ENCODE assay signal across 1 cellular context in the genomic region with DNA sequence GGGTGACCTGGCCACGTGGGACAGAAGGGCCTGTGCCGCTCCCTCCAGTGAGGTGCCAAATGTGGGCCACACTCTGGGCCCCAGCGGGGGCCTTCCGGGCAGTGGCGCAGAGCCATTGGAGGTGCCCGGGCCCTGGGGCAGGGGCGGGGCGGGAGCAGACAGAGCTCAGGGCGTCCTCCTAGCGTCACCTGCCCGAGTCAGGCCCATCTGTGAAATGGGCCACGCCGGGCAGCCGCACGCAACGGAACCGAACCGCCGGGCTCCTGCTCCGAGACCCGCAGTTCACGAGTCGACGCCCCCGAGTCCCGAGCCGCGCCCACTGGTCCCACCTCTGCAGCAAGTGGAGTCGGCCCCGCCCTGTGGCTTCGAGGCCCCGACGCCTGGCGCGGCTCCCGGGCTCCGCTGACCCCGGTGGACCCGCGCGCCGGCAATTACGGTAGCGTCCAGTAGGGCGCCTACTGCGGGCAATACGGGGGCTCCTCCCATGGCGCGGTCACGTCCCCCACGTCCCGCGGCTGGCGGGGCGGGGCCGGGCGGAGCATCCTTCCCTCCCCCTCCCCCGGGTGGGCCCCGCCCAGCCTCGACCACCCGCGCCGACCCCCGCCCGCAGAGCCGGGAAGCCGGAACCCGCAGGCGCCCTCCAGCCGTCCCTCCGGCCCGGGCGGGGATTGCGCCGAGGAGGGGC.
TF ChIP-seq lines count a peak whose summit lies in the region.

No MANE protein-coding gene starts in this region.

TF ChIP-seq in A549, 52 proteins besides CTCF, POLR2A, EP300 and RAD21 (continued from another document):
- TF ChIP-seq MYC (IDR thresholded peaks at IDR 0.05; ENCODE audit: borderline replicate concordance, low read length) (no peak), FOSB (CRISPR knock-in tag; IDR thresholded peaks at IDR 0.05) (no peak), CHD4 (IDR thresholded peaks at IDR 0.05; ENCODE audit: borderline replicate concordance) (no peak; the same call in 1 of the 2 replicates), NFE2L2 (conservative IDR thresholded peaks at IDR 0.05; ENCODE audit: low read length) (no peak), CEBPB (IDR thresholded peaks at IDR 0.05) (no peak), RARB (CRISPR knock-in tag; IDR thresholded peaks at IDR 0.05) (no peak), CBX2 (IDR thresholded peaks at IDR 0.05; ENCODE audit: borderline replicate concordance, low read depth) (no peak), MAFK (IDR thresholded peaks at IDR 0.05; ENCODE audit: partially characterized antibody) (no peak), RCOR1 (IDR thresholded peaks at IDR 0.05; ENCODE audit: low read depth, low read length) (no peak), CHD2 (IDR thresholded peaks at IDR 0.05; ENCODE audit: low read length, partially characterized antibody) (no peak), ELK1 (IDR thresholded peaks at IDR 0.05; ENCODE audit: low read depth, low read length) (no peak), CBX8 (IDR thresholded peaks at IDR 0.05) (no peak), NPAS2 (CRISPR knock-in tag; IDR thresholded peaks at IDR 0.05; ENCODE audit: borderline replicate concordance) (no peak), NR3C1 (IDR thresholded peaks at IDR 0.05) (no peak), RFX5 (IDR thresholded peaks at IDR 0.05) (no peak), ZFP36 (IDR thresholded peaks at IDR 0.05; ENCODE audit: borderline replicate concordance, partially characterized antibody) (no peak), EHF (CRISPR knock-in tag; IDR thresholded peaks at IDR 0.05) (peak; percentile 37; the same call in 1 of the 2 replicates), KDM5A (IDR thresholded peaks at IDR 0.05) (no peak), ZC3H11A (IDR thresholded peaks at IDR 0.05) (no peak), JUN (IDR thresholded peaks at IDR 0.05) (peak in 1 of 2 experiments; percentile 61; a peak in 4 of 5 replicates), FOSL2 (IDR thresholded peaks at IDR 0.05) (no peak), FOSL2 (CRISPR knock-in tag; IDR thresholded peaks at IDR 0.05) (no peak), GATA3 (IDR thresholded peaks at IDR 0.05; ENCODE audit: borderline replicate concordance) (no peak), ESRRA (IDR thresholded peaks at IDR 0.05; ENCODE audit: borderline replicate concordance, low read length) (no peak), FOXS1 (CRISPR knock-in tag; IDR thresholded peaks at IDR 0.05) (no peak), EHMT2 (IDR thresholded peaks at IDR 0.05; ENCODE audit: low read depth) (no peak), MAZ (IDR thresholded peaks at IDR 0.05; ENCODE audit: borderline replicate concordance, low read depth, low read length) (peak; percentile 38; the same call in 1 of the 2 replicates), HDAC2 (IDR thresholded peaks at IDR 0.05) (no peak), TFCP2L1 (CRISPR knock-in tag; IDR thresholded peaks at IDR 0.05) (no peak), POLR2AphosphoS2 (conservative IDR thresholded peaks at IDR 0.05; ENCODE audit: low read length) (no peak), HOXB13 (CRISPR knock-in tag; IDR thresholded peaks at IDR 0.05; ENCODE audit: low read depth) (0 out of 2 replicates have a peak, but pooled peaks have one; percentile 11)
- TF ChIP-seq, protein P1, sequence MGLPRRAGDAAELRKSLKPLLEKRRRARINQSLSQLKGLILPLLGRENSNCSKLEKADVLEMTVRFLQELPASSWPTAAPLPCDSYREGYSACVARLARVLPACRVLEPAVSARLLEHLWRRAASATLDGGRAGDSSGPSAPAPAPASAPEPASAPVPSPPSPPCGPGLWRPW (IDR thresholded peaks at IDR 0.05), result no peak
- TF ChIP-seq, protein P2, sequence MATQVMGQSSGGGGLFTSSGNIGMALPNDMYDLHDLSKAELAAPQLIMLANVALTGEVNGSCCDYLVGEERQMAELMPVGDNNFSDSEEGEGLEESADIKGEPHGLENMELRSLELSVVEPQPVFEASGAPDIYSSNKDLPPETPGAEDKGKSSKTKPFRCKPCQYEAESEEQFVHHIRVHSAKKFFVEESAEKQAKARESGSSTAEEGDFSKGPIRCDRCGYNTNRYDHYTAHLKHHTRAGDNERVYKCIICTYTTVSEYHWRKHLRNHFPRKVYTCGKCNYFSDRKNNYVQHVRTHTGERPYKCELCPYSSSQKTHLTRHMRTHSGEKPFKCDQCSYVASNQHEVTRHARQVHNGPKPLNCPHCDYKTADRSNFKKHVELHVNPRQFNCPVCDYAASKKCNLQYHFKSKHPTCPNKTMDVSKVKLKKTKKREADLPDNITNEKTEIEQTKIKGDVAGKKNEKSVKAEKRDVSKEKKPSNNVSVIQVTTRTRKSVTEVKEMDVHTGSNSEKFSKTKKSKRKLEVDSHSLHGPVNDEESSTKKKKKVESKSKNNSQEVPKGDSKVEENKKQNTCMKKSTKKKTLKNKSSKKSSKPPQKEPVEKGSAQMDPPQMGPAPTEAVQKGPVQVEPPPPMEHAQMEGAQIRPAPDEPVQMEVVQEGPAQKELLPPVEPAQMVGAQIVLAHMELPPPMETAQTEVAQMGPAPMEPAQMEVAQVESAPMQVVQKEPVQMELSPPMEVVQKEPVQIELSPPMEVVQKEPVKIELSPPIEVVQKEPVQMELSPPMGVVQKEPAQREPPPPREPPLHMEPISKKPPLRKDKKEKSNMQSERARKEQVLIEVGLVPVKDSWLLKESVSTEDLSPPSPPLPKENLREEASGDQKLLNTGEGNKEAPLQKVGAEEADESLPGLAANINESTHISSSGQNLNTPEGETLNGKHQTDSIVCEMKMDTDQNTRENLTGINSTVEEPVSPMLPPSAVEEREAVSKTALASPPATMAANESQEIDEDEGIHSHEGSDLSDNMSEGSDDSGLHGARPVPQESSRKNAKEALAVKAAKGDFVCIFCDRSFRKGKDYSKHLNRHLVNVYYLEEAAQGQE (IDR thresholded peaks at IDR 0.05), result no peak
- TF ChIP-seq, protein P3, sequence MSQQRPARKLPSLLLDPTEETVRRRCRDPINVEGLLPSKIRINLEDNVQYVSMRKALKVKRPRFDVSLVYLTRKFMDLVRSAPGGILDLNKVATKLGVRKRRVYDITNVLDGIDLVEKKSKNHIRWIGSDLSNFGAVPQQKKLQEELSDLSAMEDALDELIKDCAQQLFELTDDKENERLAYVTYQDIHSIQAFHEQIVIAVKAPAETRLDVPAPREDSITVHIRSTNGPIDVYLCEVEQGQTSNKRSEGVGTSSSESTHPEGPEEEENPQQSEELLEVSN (IDR thresholded peaks at IDR 0.05; ENCODE audit: borderline replicate concordance, low read depth), result peak; percentile 99
- TF ChIP-seq, protein P4, sequence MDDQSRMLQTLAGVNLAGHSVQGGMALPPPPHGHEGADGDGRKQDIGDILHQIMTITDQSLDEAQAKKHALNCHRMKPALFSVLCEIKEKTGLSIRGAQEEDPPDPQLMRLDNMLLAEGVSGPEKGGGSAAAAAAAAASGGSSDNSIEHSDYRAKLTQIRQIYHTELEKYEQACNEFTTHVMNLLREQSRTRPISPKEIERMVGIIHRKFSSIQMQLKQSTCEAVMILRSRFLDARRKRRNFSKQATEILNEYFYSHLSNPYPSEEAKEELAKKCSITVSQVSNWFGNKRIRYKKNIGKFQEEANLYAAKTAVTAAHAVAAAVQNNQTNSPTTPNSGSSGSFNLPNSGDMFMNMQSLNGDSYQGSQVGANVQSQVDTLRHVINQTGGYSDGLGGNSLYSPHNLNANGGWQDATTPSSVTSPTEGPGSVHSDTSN (IDR thresholded peaks at IDR 0.05), result 0 out of 2 replicates have a peak, but pooled peaks have one; percentile 8
